Comparison of ENCODE assay signal across 19 cellular contexts in the genomic region with DNA sequence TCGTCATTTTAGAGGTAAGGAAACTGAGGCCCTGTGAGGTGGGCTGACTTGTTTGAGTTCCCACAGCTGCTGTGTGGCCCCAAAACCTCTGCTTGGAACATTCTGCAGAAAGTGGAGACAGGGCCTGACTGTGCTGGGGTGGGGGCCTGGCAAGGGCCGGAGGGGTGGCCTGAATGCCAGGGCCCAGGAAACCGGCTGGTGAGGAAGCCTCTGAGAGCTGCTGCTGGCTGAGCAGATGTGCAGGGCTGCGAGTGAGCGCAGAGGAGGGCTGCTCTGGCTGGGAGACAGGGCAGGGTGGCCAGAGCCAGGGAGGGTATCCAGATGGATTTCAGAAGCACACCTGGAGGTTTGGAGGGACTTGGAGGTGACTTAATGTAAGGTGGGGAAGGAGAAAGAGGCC. TPM values are rescaled to one million over a fixed set of nuclear protein-coding genes. Genes with fewer than 3 reads are reported as not detected.
"Had no signal": no experiment of that assay in that cellular context is flagged by ENCODE, and none has a peak within 500 bp of the region (broad histone marks: within the 10 kb centered on the region; RNA-seq: fewer than 3 reads in every experiment).

No MANE protein-coding gene starts in this region.

- H3K36me3 ChIP-seq: heart left ventricle, neutrophil, right atrium auricular region, sigmoid colon, stomach, thoracic aorta, transverse colon had no signal

- H3K9me3 Mint-ChIP-seq: naive thymus-derived CD4-positive, alpha-beta T cell; nephron progenitor cell had no signal

- H3K36me3 Mint-ChIP-seq: naive thymus-derived CD4-positive, alpha-beta T cell had no signal

- H3K9me3 ChIP-seq: heart left ventricle, neutrophil, right atrium auricular region, sigmoid colon, stomach, thoracic aorta, transverse colon had no signal

- DNase-seq: effector memory CD4-positive, alpha-beta T cell; islet precursor cell; mammary epithelial cell; naive thymus-derived CD4-positive, alpha-beta T cell; nephron progenitor cell; sigmoid colon; stimulated activated CD4-positive, alpha-beta T cell treated with anti-CD3 and anti-CD28 coated beads, Interleukin-12 subunit alpha, Interleukin-12 subunit beta, amount 100 ng/mL, for 4 hours; stimulated activated naive CD4-positive, alpha-beta T cell; stomach; substantia nigra; transverse colon had no signal

- H3K4me3 Mint-ChIP-seq: nephron progenitor cell had no signal

- H3K27me3 ChIP-seq: heart left ventricle, neutrophil, right atrium auricular region, sigmoid colon, stomach had no signal

- H3K27ac ChIP-seq: heart left ventricle, neutrophil, right atrium auricular region, sigmoid colon, skin epidermis, stomach, thoracic aorta, transverse colon had no signal

- H3K4me3 ChIP-seq: heart left ventricle, right atrium auricular region, sigmoid colon, skin epidermis, stomach, thoracic aorta, transverse colon had no signal

- ATAC-seq: esophagus mucosa; heart left ventricle; left lobe of liver; naive thymus-derived CD4-positive, alpha-beta T cell had no signal

- H3K27ac Mint-ChIP-seq: nephron progenitor cell had no signal

RNA-seq across cellular contexts. Expression of a gene that starts 29.9 kb away (rescaled TPM):
- total RNA-seq: fibroblast of lung; naive thymus-derived CD4-positive, alpha-beta T cell had no signal
- polyA plus RNA-seq: naive thymus-derived CD4-positive, alpha-beta T cell had no signal
